Comparison of ENCODE assay signal across 10 cellular contexts in the genomic region with DNA sequence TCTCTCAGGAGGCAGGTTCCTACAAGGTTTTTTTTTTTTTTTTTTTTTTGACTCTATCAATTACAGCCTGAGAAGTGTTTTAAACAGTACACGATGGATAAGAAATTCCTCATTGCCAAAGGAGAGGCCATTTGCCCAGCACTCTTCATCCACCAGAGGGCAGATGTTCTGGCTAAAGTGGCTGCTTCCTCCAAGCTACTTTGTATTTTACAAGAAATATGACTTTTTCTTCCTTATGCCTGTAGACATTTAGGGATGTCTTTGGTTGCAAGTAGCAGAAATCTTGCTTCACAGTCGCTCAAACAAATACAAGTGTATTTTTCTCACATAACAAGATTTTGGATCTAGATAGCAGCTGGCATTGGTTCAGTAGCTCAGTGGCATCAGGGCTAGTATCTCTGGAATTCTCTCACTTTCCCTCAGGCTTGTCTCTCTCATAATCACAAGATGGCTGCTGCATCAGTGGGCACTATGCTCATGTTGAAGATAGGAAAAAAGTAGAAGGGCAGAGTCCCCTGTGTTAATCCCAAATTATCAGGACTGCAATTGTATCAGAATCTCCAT.
DNase-seq lines count a peak whose midpoint lies in the region; ATAC-seq, FAIRE-seq and TF ChIP-seq lines count a peak whose summit lies in the region.
"Had no signal": no experiment of that assay in that cellular context is flagged by ENCODE, and none has a peak within 500 bp of the region (broad histone marks: within the 10 kb centered on the region; RNA-seq: fewer than 3 reads in every experiment).

No MANE protein-coding gene starts in this region.

- H3K36me3 ChIP-seq in OCI-LY3 (replicated peaks; ENCODE audit: low read depth, low read length) (no peaks in the 10 kb centered on the region), pancreas (no peaks in the 10 kb centered on the region)

- DNase-seq in activated CD4-positive, alpha-beta T cell treated with anti-CD3 and anti-CD28 coated beads for 36 hours = peak; percentile 27
- no peak for DNase-seq in activated CD4-positive, alpha-beta T cell treated with anti-CD3 and anti-CD28 coated beads, Interleukin-2, amount 50 U/mL, for 4 hours
- DNase-seq in fibroblast of gingiva (ENCODE audit: low read depth) = peak; percentile 60
- DNase-seq in pancreas = peak in 1 of 6 donors; percentile 19
- DNase-seq in activated effector memory CD4-positive, alpha-beta T cell treated with Interleukin-2 at 50 U/mL for 16 hours = no peak
- DNase-seq: stimulated activated naive B cell treated with anti-CD40 and anti-IgM and Interleukin-4, amounts not matched to agents 10 μg/mL and 1 μg/mL and 100 μg/mL, for 72 hours had no signal

- H3K27ac Mint-ChIP-seq in activated CD4-positive, alpha-beta T cell treated with anti-CD3 and anti-CD28 coated beads for 36 hours = no peak overlapping the region
- H3K27ac Mint-ChIP-seq: stimulated activated naive B cell treated with anti-CD40 and anti-IgM and Interleukin-4, amounts not matched to agents 10 μg/mL and 1 μg/mL and 100 μg/mL, for 72 hours had no signal

- no peaks in the 10 kb centered on the region for H3K9me3 ChIP-seq in OCI-LY3 (ENCODE audit: insufficient read depth, low read length)
- no peaks in the 10 kb centered on the region for H3K9me3 ChIP-seq in pancreas

- H3K27ac ChIP-seq in OCI-LY3 (ENCODE audit: low read length) = no peak overlapping the region
- no peak overlapping the region for H3K27ac ChIP-seq in pancreas

- no peaks in the 10 kb centered on the region for H3K36me3 Mint-ChIP-seq in activated CD4-positive, alpha-beta T cell treated with anti-CD3 and anti-CD28 coated beads for 36 hours (ENCODE audit: low read depth)
- H3K36me3 Mint-ChIP-seq: stimulated activated naive B cell treated with anti-CD40 and anti-IgM and Interleukin-4, amounts not matched to agents 10 μg/mL and 1 μg/mL and 100 μg/mL, for 72 hours had no signal

- no peaks in the 10 kb centered on the region for H3K4me1 Mint-ChIP-seq in activated CD4-positive, alpha-beta T cell treated with anti-CD3 and anti-CD28 coated beads for 36 hours
- H3K4me1 Mint-ChIP-seq: central memory CD8-positive, alpha-beta T cell; stimulated activated naive B cell treated with anti-CD40 and anti-IgM and Interleukin-4, amounts not matched to agents 10 μg/mL and 1 μg/mL and 100 μg/mL, for 72 hours had no signal

- H3K27me3 Mint-ChIP-seq in activated CD4-positive, alpha-beta T cell treated with anti-CD3 and anti-CD28 coated beads for 36 hours = no peaks in the 10 kb centered on the region
- H3K27me3 Mint-ChIP-seq: central memory CD8-positive, alpha-beta T cell; stimulated activated naive B cell treated with anti-CD40 and anti-IgM and Interleukin-4, amounts not matched to agents 10 μg/mL and 1 μg/mL and 100 μg/mL, for 72 hours had no signal

- 8 to 10% methylated on average over 2 of the region's 2 CpGs for WGBS in pancreas, 2 donors

- no peak overlapping the region for H3K4me3 Mint-ChIP-seq in activated CD4-positive, alpha-beta T cell treated with anti-CD3 and anti-CD28 coated beads for 36 hours
- H3K4me3 Mint-ChIP-seq: central memory CD8-positive, alpha-beta T cell; stimulated activated naive B cell treated with anti-CD40 and anti-IgM and Interleukin-4, amounts not matched to agents 10 μg/mL and 1 μg/mL and 100 μg/mL, for 72 hours had no signal

- intact Hi-C loops in activated CD4-positive, alpha-beta T cell treated with anti-CD3 and anti-CD28 coated beads for 36 hours (cut with DNase I, micrococcal nuclease) = loop anchor here (1.0 to 5.0 kb wide), 4 partner anchors 188 to 254 kb away; no protein-coding TSS in a partner anchor
- intact Hi-C loops in pancreas (cut with DNase I) = no loop called here

- no peaks in the 10 kb centered on the region for H3K79me2 ChIP-seq in OCI-LY3 (ENCODE audit: low read length)

- H3K4me2 ChIP-seq in OCI-LY3 (ENCODE audit: low read length) = no peak overlapping the region

- H3K4me3 ChIP-seq in OCI-LY3 (ENCODE audit: low read length) = no peak overlapping the region
- H3K4me3 ChIP-seq in pancreas = no peak overlapping the region

- no peaks in the 10 kb centered on the region for H4K20me1 ChIP-seq in OCI-LY3 (ENCODE audit: insufficient read depth, low read length)

- FAIRE-seq in pancreas (lab: Jason Lieb, UNC) = no peak

- H3K27me3 ChIP-seq in OCI-LY3 (ENCODE audit: low read depth, low read length) (no peaks in the 10 kb centered on the region), pancreas (no peaks in the 10 kb centered on the region)

- ATAC-seq in activated CD4-positive, alpha-beta T cell treated with anti-CD3 and anti-CD28 coated beads for 36 hours = no peak
- ATAC-seq in HG02678 (IDR thresholded peaks at IDR 0.05; ENCODE audit: unreplicated experiment) (peak; percentile 60), pancreas (peak in 3 of 4 donors; percentile 58 to 74 (median 59)), GM21528 (IDR thresholded peaks at IDR 0.05; ENCODE audit: low FRiP score, unreplicated experiment) (no peak)

- H3K9me3 Mint-ChIP-seq in activated CD4-positive, alpha-beta T cell treated with anti-CD3 and anti-CD28 coated beads for 36 hours (ENCODE audit: low read depth) = no peaks in the 10 kb centered on the region
- H3K9me3 Mint-ChIP-seq: central memory CD8-positive, alpha-beta T cell; stimulated activated naive B cell treated with anti-CD40 and anti-IgM and Interleukin-4, amounts not matched to agents 10 μg/mL and 1 μg/mL and 100 μg/mL, for 72 hours had no signal

- CTCF ChIA-PET in activated CD4-positive, alpha-beta T cell treated with anti-CD3 and anti-CD28 coated beads for 36 hours (lab: Charles Lee) = interaction anchor here (0.5 to 1.2 kb wide), 3 partner anchors 62 to 254 kb away, joined by 3 to 7 read pairs (median 3); no protein-coding TSS in a partner anchor

- 0 out of 2 replicates have a peak, but pooled peaks cover 6% of the 10 kb centered on the region for H3K4me1 ChIP-seq in OCI-LY3 (ENCODE audit: low read length)
- H3K4me1 ChIP-seq in pancreas = no peaks in the 10 kb centered on the region

- peak overlapping the region; percentile 14; the same call in 1 of the 2 replicates for H2AFZ ChIP-seq in OCI-LY3 (ENCODE audit: low read depth, low read length)

- peak; percentile 79 for TF ChIP-seq CTCF in OCI-LY3 (IDR thresholded peaks at IDR 0.05; ENCODE audit: low read depth, low read length)
- TF ChIP-seq CTCF in pancreas (IDR thresholded peaks at IDR 0.05) = peak in 3 of 4 donors; percentile 32 to 46 (median 45)

- no peak overlapping the region for H3K9ac ChIP-seq in OCI-LY3 (ENCODE audit: low read length)

- POLR2A ChIA-PET in activated CD4-positive, alpha-beta T cell treated with anti-CD3 and anti-CD28 coated beads for 36 hours (lab: Charles Lee) = no interaction called here

Comparison
In these comparisons a context has a peak if more than half of its experiments do, and no peak if none do; other contexts are left out.
1. DNase-seq: peak in activated CD4-positive, alpha-beta T cell treated with anti-CD3 and anti-CD28 coated beads for 36 hours (single experiment) and fibroblast of gingiva (single experiment); none in activated CD4-positive, alpha-beta T cell treated with anti-CD3 and anti-CD28 coated beads, Interleukin-2, amount 50 U/mL, for 4 hours (0 of 2) and activated effector memory CD4-positive, alpha-beta T cell treated with Interleukin-2 at 50 U/mL for 16 hours (single experiment).
2. ATAC-seq: peak in HG02678 (single experiment) and pancreas (3 of 4); none in activated CD4-positive, alpha-beta T cell treated with anti-CD3 and anti-CD28 coated beads for 36 hours (single experiment) and GM21528 (single experiment).
3. intact Hi-C loops: an anchor here in activated CD4-positive, alpha-beta T cell treated with anti-CD3 and anti-CD28 coated beads for 36 hours (1.0 to 5.0 kb wide); none called in pancreas.